29 cellular contexts compared by ENCODE assay signal in genomic region chr1:112472142-112472541, GRCh38. TPM values are rescaled to one million over a fixed set of nuclear protein-coding genes. Genes with fewer than 3 reads are reported as not detected.
"Had no signal": no experiment of that assay in that cellular context is flagged by ENCODE, and none has a peak within 500 bp of the region (broad histone marks: within the 10 kb centered on the region; RNA-seq: fewer than 3 reads in every experiment).

No MANE protein-coding gene starts in this region.

- H3K4me1 ChIP-seq: adrenal gland, body of pancreas, gastrocnemius medialis had no signal

- H3K27me3 ChIP-seq: adrenal gland, body of pancreas, foreskin keratinocyte, gastrocnemius medialis, heart left ventricle had no signal

- H3K4me1 Mint-ChIP-seq: activated naive CD4-positive, alpha-beta T cell treated with anti-CD3 and anti-CD28 coated beads, Interleukin-2, amount 50 U/mL, for 24 hours; activated naive CD8-positive, alpha-beta T cell treated with anti-CD3 and anti-CD28 coated beads for 36 hours; activated naive CD8-positive, alpha-beta T cell treated with anti-CD3 and anti-CD28 coated beads, Interleukin-2, amount 50 U/mL, for 24 hours had no signal

- ATAC-seq: activated CD4-positive, CD25-positive, alpha-beta regulatory T cell treated with anti-CD3 and anti-CD28 coated beads, Interleukin-2, amount 50 U/mL, for 24 hours; activated CD8-positive, alpha-beta T cell treated with anti-CD3 and anti-CD28 coated beads for 36 hours; activated naive CD8-positive, alpha-beta T cell treated with anti-CD3 and anti-CD28 coated beads, Interleukin-2, amount 50 U/mL, for 24 hours; body of pancreas; esophagus mucosa; foreskin keratinocyte; gastrocnemius medialis; heart left ventricle had no signal

- H3K27ac ChIP-seq: adrenal gland, body of pancreas, foreskin keratinocyte, gastrocnemius medialis, heart left ventricle had no signal

- DNase-seq: activated CD4-positive, alpha-beta T cell treated with anti-CD3 and anti-CD28 coated beads for 48 hours; activated CD4-positive, alpha-beta T cell treated with anti-CD3 and anti-CD28 coated beads, Interleukin-2, amount 50 U/mL, for 1 hour; activated CD4-positive, alpha-beta T cell treated with anti-CD3 and anti-CD28 coated beads, Interleukin-2, amount 50 U/mL, for 48 hours; activated CD8-positive, alpha-beta memory T cell treated with anti-CD3 and anti-CD28 coated beads for 24 hours; activated CD8-positive, alpha-beta memory T cell treated with anti-CD3 and anti-CD28 coated beads, Interleukin-2, amount 50 U/mL, for 4 hours; activated CD8-positive, alpha-beta T cell treated with anti-CD3 and anti-CD28 coated beads for 36 hours; activated effector memory CD4-positive, alpha-beta T cell treated with anti-CD3 and anti-CD28 coated beads, Interleukin-2, amount 50 U/mL, for 16 hours; activated naive CD4-positive, alpha-beta T cell treated with anti-CD3 and anti-CD28 coated beads for 36 hours; activated naive CD8-positive, alpha-beta T cell treated with anti-CD3 and anti-CD28 coated beads for 36 hours; activated naive CD8-positive, alpha-beta T cell treated with anti-CD3 and anti-CD28 coated beads, Interleukin-2, amount 50 U/mL, for 24 hours; activated T-cell treated with anti-CD3 and anti-CD28 coated beads, Interleukin-2, amount 50 U/mL, for 1 hour; activated T-cell treated with anti-CD3 and anti-CD28 coated beads, Interleukin-2, amount 50 U/mL, for 48 hours; adrenal gland; amygdala; aorta; body of pancreas; caudate nucleus; cortex of kidney; effector CD8-positive, alpha-beta T cell; foreskin keratinocyte; gastrocnemius medialis; glutamatergic neuron; heart left ventricle; T-helper 2 cell had no signal

- H3K4me3 Mint-ChIP-seq: activated CD8-positive, alpha-beta T cell treated with anti-CD3 and anti-CD28 coated beads for 36 hours; activated naive CD4-positive, alpha-beta T cell treated with anti-CD3 and anti-CD28 coated beads for 36 hours; activated naive CD4-positive, alpha-beta T cell treated with anti-CD3 and anti-CD28 coated beads, Interleukin-2, amount 50 U/mL, for 24 hours; activated naive CD8-positive, alpha-beta T cell treated with anti-CD3 and anti-CD28 coated beads for 36 hours; activated naive CD8-positive, alpha-beta T cell treated with anti-CD3 and anti-CD28 coated beads, Interleukin-2, amount 50 U/mL, for 24 hours; activated T-helper 1 cell treated with anti-CD3 and anti-CD28 coated beads, Interleukin-12 subunit alpha, Interleukin-12 subunit beta, Interleukin-2, Interleukin-4 antibody, amounts not matched to agents 30 ng/mL and 10 ng/mL and 1 ng/mL, durations not matched to agents 14 hours and 24 hours and 36 hours had no signal

- H3K36me3 Mint-ChIP-seq: activated naive CD4-positive, alpha-beta T cell treated with anti-CD3 and anti-CD28 coated beads, Interleukin-2, amount 50 U/mL, for 24 hours; activated naive CD8-positive, alpha-beta T cell treated with anti-CD3 and anti-CD28 coated beads for 36 hours had no signal

- H3K36me3 ChIP-seq: adrenal gland, gastrocnemius medialis had no signal

- H3K4me3 ChIP-seq: adrenal gland, body of pancreas, gastrocnemius medialis, heart left ventricle had no signal

- H3K27ac Mint-ChIP-seq: activated CD8-positive, alpha-beta T cell treated with anti-CD3 and anti-CD28 coated beads for 36 hours; activated naive CD4-positive, alpha-beta T cell treated with anti-CD3 and anti-CD28 coated beads for 36 hours; activated naive CD4-positive, alpha-beta T cell treated with anti-CD3 and anti-CD28 coated beads, Interleukin-2, amount 50 U/mL, for 24 hours; activated naive CD8-positive, alpha-beta T cell treated with anti-CD3 and anti-CD28 coated beads for 36 hours; activated naive CD8-positive, alpha-beta T cell treated with anti-CD3 and anti-CD28 coated beads, Interleukin-2, amount 50 U/mL, for 24 hours; activated T-helper 1 cell treated with anti-CD3 and anti-CD28 coated beads, Interleukin-12 subunit alpha, Interleukin-12 subunit beta, Interleukin-2, Interleukin-4 antibody, amounts not matched to agents 30 ng/mL and 10 ng/mL and 1 ng/mL, durations not matched to agents 14 hours and 24 hours and 36 hours; activated T-helper 2 cell treated with anti-CD3 and anti-CD28 coated beads, Interferon-gamma antibody, Interleukin-2, Interleukin-4, amounts not matched to agents 10 μg/mL and 5 μg/mL and 100 μg/mL, durations not matched to agents 14 hours and 24 hours and 36 hours had no signal

- H3K9me3 ChIP-seq: body of pancreas had no signal

RNA-seq across cellular contexts. Expression of gene WNT2B, which starts 36.6 kb away (rescaled TPM):
- total RNA-seq: activated CD8-positive, alpha-beta T cell treated with anti-CD3 and anti-CD28 coated beads for 36 hours; activated naive CD8-positive, alpha-beta T cell treated with anti-CD3 and anti-CD28 coated beads for 36 hours had no signal
